In the genomic region with DNA sequence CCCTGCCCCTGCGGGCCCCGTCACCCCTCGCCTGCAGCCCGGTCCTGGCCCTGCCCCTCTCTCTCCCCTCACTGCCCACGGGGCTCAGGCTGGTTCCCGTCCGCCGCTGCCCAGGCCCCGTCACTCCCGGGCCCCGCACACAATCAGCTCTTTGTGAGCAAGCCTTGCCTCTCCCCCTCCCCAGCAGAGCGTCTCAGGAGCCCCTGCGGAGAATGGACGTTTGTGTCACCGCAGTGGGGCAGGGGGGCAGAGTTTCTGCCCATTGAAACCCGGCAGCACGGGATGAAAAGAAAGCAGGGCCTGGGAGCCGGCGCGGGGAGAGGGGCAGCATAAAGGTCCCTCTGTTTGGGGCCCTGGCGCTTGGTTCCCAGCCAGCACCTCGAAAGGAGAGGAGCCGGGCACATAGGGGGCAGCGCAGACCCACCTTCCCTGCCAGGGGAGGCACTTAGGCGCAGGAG, we compare ENCODE assay signal across 17 cellular contexts. TPM values are rescaled to one million over a fixed set of nuclear protein-coding genes. Genes with fewer than 3 reads are reported as not detected.
DNase-seq lines count a peak whose midpoint lies in the region; ATAC-seq lines count a peak whose summit lies in the region.
"Had no signal": no experiment of that assay in that cellular context is flagged by ENCODE, and none has a peak within 500 bp of the region (broad histone marks: within the 10 kb centered on the region; RNA-seq: fewer than 3 reads in every experiment).

No MANE protein-coding gene starts in this region.

- no peak for ATAC-seq in GM21423 (IDR thresholded peaks at IDR 0.05; ENCODE audit: unreplicated experiment)
- ATAC-seq: activated T-helper 17 cell treated with anti-CD3 and anti-CD28 coated beads, Interleukin-2, amount 50 U/mL, for 72 hours; GM12878; stimulated activated effector memory CD8-positive, alpha-beta T cell treated with anti-CD3 and anti-CD28 coated beads, Interleukin-12 subunit alpha, Interleukin-12 subunit beta, amount 100 ng/mL, for 72 hours; T-helper 17 cell had no signal

- no peaks in the 10 kb centered on the region for H3K36me3 Mint-ChIP-seq in immature natural killer cell
- H3K36me3 Mint-ChIP-seq: stimulated activated effector memory CD8-positive, alpha-beta T cell treated with anti-CD3 and anti-CD28 coated beads, Interleukin-12 subunit alpha, Interleukin-12 subunit beta, amount 100 ng/mL, for 72 hours had no signal

- no peak overlapping the region for H3K27ac Mint-ChIP-seq in immature natural killer cell
- H3K27ac Mint-ChIP-seq: activated T-helper 17 cell treated with anti-CD3 and anti-CD28 coated beads, Interleukin-2, amount 50 U/mL, for 72 hours; stimulated activated effector memory CD8-positive, alpha-beta T cell treated with anti-CD3 and anti-CD28 coated beads, Interleukin-12 subunit alpha, Interleukin-12 subunit beta, amount 100 ng/mL, for 72 hours; T-helper 17 cell had no signal

- no peaks in the 10 kb centered on the region for H3K27me3 ChIP-seq in H7 (ENCODE audit: control insufficient read depth, insufficient read depth, low read length)

- H3K4me3 Mint-ChIP-seq in immature natural killer cell: no peak overlapping the region
- H3K4me3 Mint-ChIP-seq: activated T-helper 17 cell treated with anti-CD3 and anti-CD28 coated beads, Interleukin-2, amount 50 U/mL, for 72 hours; stimulated activated effector memory CD8-positive, alpha-beta T cell treated with anti-CD3 and anti-CD28 coated beads, Interleukin-12 subunit alpha, Interleukin-12 subunit beta, amount 100 ng/mL, for 72 hours; T-helper 17 cell had no signal

- H3K4me1 Mint-ChIP-seq in immature natural killer cell: no peaks in the 10 kb centered on the region
- H3K4me1 Mint-ChIP-seq: activated T-helper 17 cell treated with anti-CD3 and anti-CD28 coated beads, Interleukin-2, amount 50 U/mL, for 72 hours; stimulated activated effector memory CD8-positive, alpha-beta T cell treated with anti-CD3 and anti-CD28 coated beads, Interleukin-12 subunit alpha, Interleukin-12 subunit beta, amount 100 ng/mL, for 72 hours; T-helper 17 cell had no signal

- H3K27me3 Mint-ChIP-seq in immature natural killer cell (ENCODE audit: low read depth in 3 of 3): peaks cover 0 to 10% (median 3%) of the 10 kb centered on the region in 3 donors
- H3K27me3 Mint-ChIP-seq: activated T-helper 17 cell treated with anti-CD3 and anti-CD28 coated beads, Interleukin-2, amount 50 U/mL, for 72 hours had no signal

- H3K4me3 ChIP-seq in H7 (ENCODE audit: insufficient read depth, low read depth, low read length): no peak overlapping the region
- H3K4me3 ChIP-seq: GM12878, K562 had no signal

- peaks cover 5% of the 10 kb centered on the region for H3K36me3 ChIP-seq in H7 (replicated peaks; ENCODE audit: control insufficient read depth, insufficient read depth, low read length)

- no peaks in the 10 kb centered on the region for H3K9me3 Mint-ChIP-seq in immature natural killer cell
- H3K9me3 Mint-ChIP-seq: activated T-helper 17 cell treated with anti-CD3 and anti-CD28 coated beads, Interleukin-2, amount 50 U/mL, for 72 hours; stimulated activated effector memory CD8-positive, alpha-beta T cell treated with anti-CD3 and anti-CD28 coated beads, Interleukin-12 subunit alpha, Interleukin-12 subunit beta, amount 100 ng/mL, for 72 hours had no signal

- DNase-seq in H7 (peak; percentile 87), cerebellum (ENCODE audit: low spot score) (peak; percentile 39), inferior parietal cortex (ENCODE audit: extremely low spot score) (peak; percentile 86), pons (ENCODE audit: low spot score) (peak; percentile 98), immature natural killer cell (no peak), cerebellar cortex (ENCODE audit: low spot score) (no peak), GF-D8 (lab: John Stamatoyannopoulos, UW) (no peak)
- DNase-seq: activated CD4-positive, alpha-beta T cell treated with anti-CD3 and anti-CD28 coated beads, Interleukin-2, amount 50 U/mL, for 4 hours; AML-193; NCI-H1417; stimulated activated CD4-positive, alpha-beta T cell treated with anti-CD3 and anti-CD28 coated beads, Interleukin-4, amount 100 ng/mL, for 24 hours; T-helper 17 cell had no signal

RNA-seq across cellular contexts. Expression of a gene that starts 13.5 kb away (rescaled TPM):
- 20.6 and 26.5 TPM in 2 replicates for total RNA-seq in H7 (2014; rRNA removed; shearing (Covaris generic))
- 26.2 TPM for total RNA-seq in cerebellum
- polyA plus RNA-seq in immature natural killer cell: 10 to 100 TPM in 1 of 3 donors, 1 to 10 TPM in 2; 4.9 to 20.1 (median 9.9) TPM

RNA-seq across cellular contexts. Expression of a gene that starts 15.6 kb away (rescaled TPM):
- 93.3 and 97.2 TPM in 2 replicates for total RNA-seq in H7 (2014; rRNA removed; shearing (Covaris generic))
- 24.2 TPM for total RNA-seq in cerebellum
- not detected for polyA plus RNA-seq in immature natural killer cell

Comparison
In these comparisons a context has a peak if more than half of its experiments do, and no peak if none do; other contexts are left out.
1. DNase-seq: peak in H7 (single experiment), cerebellum (single experiment), inferior parietal cortex (single experiment) and pons (single experiment); none in immature natural killer cell (0 of 3), cerebellar cortex (single experiment) and GF-D8 (single experiment).